Comparison of ENCODE assay signal across 9 cellular contexts in the genomic region with DNA sequence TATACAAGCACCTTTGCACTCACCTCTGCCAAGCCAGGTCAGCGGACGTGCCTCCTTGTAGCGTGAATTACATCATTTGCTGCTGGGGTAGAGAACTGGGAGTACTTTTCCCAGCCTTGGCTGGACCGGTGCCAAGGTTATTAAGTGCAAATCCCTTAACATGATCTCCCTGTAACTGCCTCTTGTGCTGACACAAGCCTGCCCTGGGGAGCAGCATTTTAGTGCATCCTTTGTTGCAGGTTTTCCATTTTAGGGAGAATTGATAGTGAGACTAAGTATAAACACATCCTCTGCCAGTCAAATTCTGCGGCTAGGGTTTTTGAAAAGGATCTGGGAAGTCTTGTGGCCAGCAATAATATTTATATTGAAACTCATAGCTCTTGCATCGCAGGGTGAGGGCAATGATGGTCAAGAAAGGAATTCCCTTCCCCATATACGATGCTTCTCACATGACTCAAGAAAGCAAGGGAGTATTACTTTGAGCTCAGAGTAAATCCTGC. TPM values are rescaled to one million over a fixed set of nuclear protein-coding genes. Genes with fewer than 3 reads are reported as not detected.
A peak's percentile ranks its signal among the peaks of the same experiment; 100 is the strongest.
DNase-seq lines count a peak whose midpoint lies in the region; ATAC-seq, FAIRE-seq and TF ChIP-seq lines count a peak whose summit lies in the region.
"Had no signal": no experiment of that assay in that cellular context is flagged by ENCODE, and none has a peak within 500 bp of the region (broad histone marks: within the 10 kb centered on the region; RNA-seq: fewer than 3 reads in every experiment).

No MANE protein-coding gene starts in this region.

- H3K14ac ChIP-seq in trophoblast cell (ENCODE audit: low read length): no peak overlapping the region

- H3K4me2 ChIP-seq in K562 (ENCODE audit: insufficient read depth, low read length): no peak overlapping the region
- H3K4me2 ChIP-seq in trophoblast cell (ENCODE audit: low read length): no peak overlapping the region

- H3K79me2 ChIP-seq in K562 (ENCODE audit: control insufficient read depth, insufficient read depth, low read length) (no peaks in the 10 kb centered on the region), trophoblast cell (ENCODE audit: control insufficient read depth, insufficient read depth, low read length, poor library complexity) (no peaks in the 10 kb centered on the region)

- intact Hi-C loops in K562 (cut with micrococcal nuclease): no loop called here

- no peak for FAIRE-seq in K562 (lab: Jason Lieb, UNC)

- H3K36me3 ChIP-seq in K562 (ENCODE audit: control insufficient read depth, insufficient read depth, low read length): no peaks in the 10 kb centered on the region
- H3K36me3 ChIP-seq in trophoblast cell (ENCODE audit: control insufficient read depth in 1 of 2, insufficient read depth in 2 of 2, low read length in 2 of 2): no peaks in the 10 kb centered on the region

- WGBS in K562 (ENCODE audit: insufficient coverage, low coverage, missing lambda C conversion rate): 0% methylated on average over 7 of the region's 7 CpGs
- WGBS in trophoblast cell (ENCODE audit: extremely low coverage, insufficient coverage, insufficient read length): no CpG with 5 or more reads among the region's 7 CpGs

- BruUV-seq in K562 (replicated peaks; lab: Mats Ljungman, UMichigan): no TSS peak

- H3K9me3 ChIP-seq in K562 (replicated peaks; ENCODE audit: control insufficient read depth, insufficient read depth, low read depth, low read length) (no peaks in the 10 kb centered on the region), trophoblast cell (ENCODE audit: insufficient read depth, low read depth, low read length) (no peaks in the 10 kb centered on the region)

- peak; percentile 60 for DNase-seq in D341Med (ENCODE audit: low spot score)
- DNase-seq in NCI-H2107 treated with DMSO at 0.1 percent for 48 hours (lab: John Stamatoyannopoulos, UW; ENCODE audit: unreplicated experiment): peak; percentile 58
- DNase-seq in K562 (ENCODE audit: extremely low read depth in 1 of 4, low spot score in 3 of 4): peak in 1 of 4 experiments; percentile 3
- peak; percentile 83 for DNase-seq in myocyte (ENCODE audit: low read depth)
- DNase-seq in trophoblast cell: no peak
- DNase-seq in activated effector memory CD4-positive, alpha-beta T cell treated with Interleukin-2 at 50 U/mL for 16 hours: no peak
- DNase-seq: activated CD8-positive, alpha-beta T cell treated with anti-CD3 and anti-CD28 coated beads, Interleukin-2, amount 10 ng/mL, durations not matched to agents 7 days and 5 days had no signal

- no peak overlapping the region for H3K23ac ChIP-seq in trophoblast cell (ENCODE audit: low read length)

- H3K27ac ChIP-seq in K562 (ENCODE audit: extremely low read depth, low read depth, low read length) (no peak overlapping the region), trophoblast cell (ENCODE audit: low read depth, low read length) (no peak overlapping the region)

- no peak overlapping the region for H3K18ac ChIP-seq in trophoblast cell (ENCODE audit: low read length)

- no peaks in the 10 kb centered on the region for H3K79me1 ChIP-seq in trophoblast cell (ENCODE audit: low read length)

- TF ChIP-seq RAD21 in K562 (CRISPR knock-in tag; conservative IDR thresholded peaks at IDR 0.05 in 1 of 2, IDR thresholded peaks at IDR 0.05 in 1 of 2): no peak

- no peak overlapping the region for H4K91ac ChIP-seq in trophoblast cell (ENCODE audit: low read depth, low read length)

- TF ChIP-seq POLR2A in K562 (conservative IDR thresholded peaks at IDR 0.05): no peak

- CTCF ChIA-PET in K562 (lab: Yijun Ruan, JAX; ENCODE audit: low intra/inter-chr PET ratio): no interaction called here

- H2AK5ac ChIP-seq in trophoblast cell (ENCODE audit: low read length): no peak overlapping the region

- H2BK12ac ChIP-seq in trophoblast cell (ENCODE audit: low read length): no peak overlapping the region

- ATAC-seq in K562: no peak
- ATAC-seq in HG02588 (IDR thresholded peaks at IDR 0.05; ENCODE audit: unreplicated experiment): no peak
- ATAC-seq in GM18502 (IDR thresholded peaks at IDR 0.05; ENCODE audit: poor library complexity, unreplicated experiment): no peak
- ATAC-seq: activated CD8-positive, alpha-beta T cell treated with anti-CD3 and anti-CD28 coated beads, Interleukin-2, amount 10 ng/mL, durations not matched to agents 7 days and 5 days had no signal

- no peaks in the 10 kb centered on the region for H3K4me1 ChIP-seq in K562 (replicated peaks in 1 of 2; ENCODE audit: control insufficient read depth in 2 of 2, insufficient read depth in 2 of 2, low read length in 2 of 2)
- no peaks in the 10 kb centered on the region for H3K4me1 ChIP-seq in trophoblast cell (ENCODE audit: control insufficient read depth in 1 of 2, insufficient read depth in 2 of 2, low read length in 2 of 2)

- no peak for TF ChIP-seq EP300 in K562 (IDR thresholded peaks at IDR 0.05; ENCODE audit: low read length)

- H3K9me1 ChIP-seq in K562 (ENCODE audit: control insufficient read depth, insufficient read depth, low read length): no peaks in the 10 kb centered on the region

- H3K27me3 ChIP-seq in K562 (ENCODE audit: control insufficient read depth in 2 of 2, insufficient read depth in 2 of 2, low read length in 2 of 2) (no peaks in the 10 kb centered on the region), trophoblast cell (ENCODE audit: insufficient read depth, low read length) (no peaks in the 10 kb centered on the region)

- POLR2A ChIA-PET in K562 (lab: Yijun Ruan, JAX): interaction anchor here (0.5 to 0.8 kb wide), 3 partner anchors 10 to 1375 kb away, joined by 3 read pairs; no protein-coding TSS in a partner anchor

- H2BK120ac ChIP-seq in trophoblast cell (ENCODE audit: insufficient read depth, low read length, poor library complexity): no peak overlapping the region

- in situ Hi-C loops in K562 (cut with MboI): no loop called here

- no peak overlapping the region for H4K8ac ChIP-seq in trophoblast cell (ENCODE audit: low read depth, low read length)

- TF ChIP-seq CTCF in K562 (IDR thresholded peaks at IDR 0.05 in 2 of 3, conservative IDR thresholded peaks at IDR 0.05 in 1 of 3; ENCODE audit: insufficient read depth in 2 of 3, low read depth in 1 of 3, low read length in 3 of 3): no peak

- H2AFZ ChIP-seq in K562 (ENCODE audit: low read depth, low read length): no peak overlapping the region
- H2AFZ ChIP-seq in trophoblast cell (ENCODE audit: insufficient read depth, low read length, poor library complexity): no peak overlapping the region

- no peak overlapping the region for H3K4me3 ChIP-seq in K562
- no peak overlapping the region for H3K4me3 ChIP-seq in trophoblast cell (ENCODE audit: low read depth, low read length)

- H2BK5ac ChIP-seq in trophoblast cell (ENCODE audit: low read depth, low read length, poor library complexity): no peak overlapping the region

- H3K9ac ChIP-seq in K562 (ENCODE audit: insufficient read depth in 1 of 2, low read depth in 2 of 2, low read length in 2 of 2): no peak overlapping the region
- no peak overlapping the region for H3K9ac ChIP-seq in trophoblast cell (ENCODE audit: low read length)

- H4K12ac ChIP-seq in trophoblast cell (ENCODE audit: low read depth, low read length): no peak overlapping the region

- no peaks in the 10 kb centered on the region for H4K20me1 ChIP-seq in K562 (replicated peaks; ENCODE audit: control insufficient read depth, insufficient read depth, low read length)

- H3K4ac ChIP-seq in trophoblast cell (ENCODE audit: low read depth, low read length): no peak overlapping the region

TF ChIP-seq in K562, 482 proteins besides CTCF, POLR2A, EP300 and RAD21:
- no peak for TF ChIP-seq NFE2 (IDR thresholded peaks at IDR 0.05; ENCODE audit: low read depth)
- TF ChIP-seq NFIC (IDR thresholded peaks at IDR 0.05): peak; percentile 35; the same call in 1 of the 2 replicates
TF ChIP-seq in K562: peak in this region for 1.

RNA-seq across cellular contexts. Expression of gene DCLK1, which starts 32.7 kb away (rescaled TPM):
- not detected in 2 replicates for total RNA-seq in K562 (2011; cell fraction: chromatin; rRNA removed; ENCODE audit: low replicate concordance)
- total RNA-seq in K562 (2011; cell fraction: nucleolus; rRNA removed): not detected in 2 replicates
- total RNA-seq in K562 (2011; cell fraction: nucleoplasm; rRNA removed): not detected in 2 replicates
- not detected in 2 replicates for total RNA-seq in K562 (2014; rRNA removed)
- total RNA-seq in K562 (2014; rRNA removed; fragmentation: Illumina TruSeq; extraction: Trizol): not detected in 2 replicates
- not detected in 2 replicates for total RNA-seq in K562 (2015; rRNA removed; fragmentation: Illumina TruSeq; extraction: Trizol)
- 0.07 TPM in 1 of 2 replicates, not detected in the other for total RNA-seq in K562 (2021)
- not detected in 2 replicates for polyA plus RNA-seq in K562 (2011; rRNA removed)
- not detected in 2 replicates for polyA plus RNA-seq in K562 (2011; cell fraction: cytosol; rRNA removed)
- polyA plus RNA-seq in K562 (2011; cell fraction: nucleus; rRNA removed): not detected in 2 replicates
- not detected in 2 replicates for polyA plus RNA-seq in K562 (2012)
- not detected in 2 replicates for polyA plus RNA-seq in K562 (2014; fragmentation: Illumina TruSeq; extraction: Trizol)
- polyA plus RNA-seq in K562 (2014; fragmentation: Nextera tagmentation; extraction: Ambion mirVana): not detected
- not detected in 2 replicates for polyA plus RNA-seq in K562 (2014; rRNA removed)
- polyA minus RNA-seq in K562 (2011; rRNA and poly(A)+ RNA removed): not detected in 2 replicates
- polyA minus RNA-seq in K562 (2011; cell fraction: cytosol; rRNA and poly(A)+ RNA removed): not detected in 2 replicates
- polyA minus RNA-seq in K562 (2011; cell fraction: nucleus; rRNA and poly(A)+ RNA removed): not detected in 2 replicates
- 210 and 261 TPM in 2 replicates for total RNA-seq in myocyte
- 56.6 TPM for polyA plus RNA-seq in myocyte (2012)
- polyA plus RNA-seq in trophoblast cell (2013): 0.96 and 1.0 TPM in 2 replicates
- total RNA-seq: activated CD8-positive, alpha-beta T cell treated with anti-CD3 and anti-CD28 coated beads, Interleukin-2, amount 10 ng/mL, durations not matched to agents 7 days and 5 days had no signal

RNA-seq across cellular contexts. Expression of gene SOHLH2, which starts 50.5 kb away (rescaled TPM):
- total RNA-seq in K562 (2011; cell fraction: chromatin; rRNA removed; ENCODE audit: low replicate concordance): 5.2 and 11.7 TPM in 2 replicates
- total RNA-seq in K562 (2011; cell fraction: nucleolus; rRNA removed): 3.5 and 4.2 TPM in 2 replicates
- 5.4 and 8.5 TPM in 2 replicates for total RNA-seq in K562 (2011; cell fraction: nucleoplasm; rRNA removed)
- total RNA-seq in K562 (2014; rRNA removed) (10.3 and 11.1 TPM in 2 replicates), K562 (2014; rRNA removed; fragmentation: Illumina TruSeq; extraction: Trizol) (19.5 and 20.9 TPM in 2 replicates), K562 (2015; rRNA removed; fragmentation: Illumina TruSeq; extraction: Trizol) (11.9 and 13.0 TPM in 2 replicates), K562 (2021) (12.7 and 13.6 TPM in 2 replicates), myocyte (23.7 and 125 TPM in 2 replicates)
- polyA plus RNA-seq in K562 (2011; rRNA removed) (17.0 and 18.2 TPM in 2 replicates), K562 (2014; fragmentation: Illumina TruSeq; extraction: Trizol) (20.3 and 22.5 TPM in 2 replicates), K562 (2014; fragmentation: Nextera tagmentation; extraction: Ambion mirVana) (10 to 100 TPM; 21.6 to 26.7 TPM), K562 (2014; rRNA removed) (13.6 and 14.5 TPM in 2 replicates)
- 9.4 and 13.3 TPM in 2 replicates for polyA plus RNA-seq in K562 (2011; cell fraction: cytosol; rRNA removed)
- 15.5 and 24.6 TPM in 2 replicates for polyA plus RNA-seq in K562 (2011; cell fraction: nucleus; rRNA removed)
- polyA plus RNA-seq in K562 (2012): 6.7 and 9.7 TPM in 2 replicates
- 12.7 and 14.0 TPM in 2 replicates for polyA minus RNA-seq in K562 (2011; rRNA and poly(A)+ RNA removed)
- 4.6 and 5.5 TPM in 2 replicates for polyA minus RNA-seq in K562 (2011; cell fraction: cytosol; rRNA and poly(A)+ RNA removed)
- 6.9 and 12.7 TPM in 2 replicates for polyA minus RNA-seq in K562 (2011; cell fraction: nucleus; rRNA and poly(A)+ RNA removed)
- 24.9 TPM for polyA plus RNA-seq in myocyte (2012)
- polyA plus RNA-seq in trophoblast cell (2013): 2.0 and 2.4 TPM in 2 replicates
- total RNA-seq: activated CD8-positive, alpha-beta T cell treated with anti-CD3 and anti-CD28 coated beads, Interleukin-2, amount 10 ng/mL, durations not matched to agents 7 days and 5 days had no signal

Comparison
In these comparisons a context has a peak if more than half of its experiments do, and no peak if none do; other contexts are left out.
1. DNase-seq: peak in D341Med (single experiment), NCI-H2107 treated with DMSO at 0.1 percent for 48 hours (single experiment) and myocyte (single experiment); none in trophoblast cell (0 of 2) and activated effector memory CD4-positive, alpha-beta T cell treated with Interleukin-2 at 50 U/mL for 16 hours (single experiment).
2. RNA of gene DCLK1, which starts 32.7 kb away (total RNA-seq): 210 to 261 TPM in myocyte; 0.07 TPM in K562; every median in the first group is over 100 times any median in the second.